Comparison of ENCODE assay signal across 8 cellular contexts in genomic region chr6:88725111-88725711, GRCh38.
A peak's percentile ranks its signal among the peaks of the same experiment; 100 is the strongest.
DNase-seq lines count a peak whose midpoint lies in the region; ATAC-seq and FAIRE-seq lines count a peak whose summit lies in the region.

No MANE protein-coding gene starts in this region.

- peak; percentile 11 for DNase-seq in T-helper 2 cell treated with Interferon-gamma antibody and Interleukin-4, amounts not matched to agents 5 μg/mL and 100 μg/mL, for 36 hours (ENCODE audit: low spot score)
- DNase-seq in T-helper 2 cell (no peak), RCC 7860 (ENCODE audit: low spot score) (peak; percentile 92), left cardiac atrium (peak; percentile 32), KG1 (lab: John Stamatoyannopoulos, UW) (no peak), NCI-H1105 (lab: John Stamatoyannopoulos, UW) (no peak)
- DNase-seq in stimulated activated CD4-positive, alpha-beta T cell treated with anti-CD3 and anti-CD28 coated beads, Interleukin-4, amount 100 ng/mL, for 24 hours: peak; percentile 23

- H3K9me3 Mint-ChIP-seq in T-helper 2 cell treated with Interferon-gamma antibody and Interleukin-4, amounts not matched to agents 5 μg/mL and 100 μg/mL, for 36 hours: no peaks in the 10 kb centered on the region

- no peak overlapping the region for H3K27ac Mint-ChIP-seq in T-helper 2 cell treated with Interferon-gamma antibody and Interleukin-4, amounts not matched to agents 5 μg/mL and 100 μg/mL, for 36 hours

- H3K4me1 Mint-ChIP-seq in T-helper 2 cell treated with Interferon-gamma antibody and Interleukin-4, amounts not matched to agents 5 μg/mL and 100 μg/mL, for 36 hours (ENCODE audit: low read depth): peaks cover 5% of the 10 kb centered on the region

- H3K4me3 Mint-ChIP-seq in T-helper 2 cell treated with Interferon-gamma antibody and Interleukin-4, amounts not matched to agents 5 μg/mL and 100 μg/mL, for 36 hours: no peak overlapping the region

- intact Hi-C loops in left cardiac atrium (cut with DNase I): no loop called here

- ATAC-seq in left cardiac atrium: no peak
- no peak for ATAC-seq in GM21737 (IDR thresholded peaks at IDR 0.05; ENCODE audit: unreplicated experiment)

- FAIRE-seq in RCC 7860 (lab: Jason Lieb, UNC): peak; percentile 97

- H3K36me3 Mint-ChIP-seq in T-helper 2 cell treated with Interferon-gamma antibody and Interleukin-4, amounts not matched to agents 5 μg/mL and 100 μg/mL, for 36 hours (ENCODE audit: low read depth): peaks cover under 1% of the 10 kb centered on the region

- H3K27me3 Mint-ChIP-seq in T-helper 2 cell treated with Interferon-gamma antibody and Interleukin-4, amounts not matched to agents 5 μg/mL and 100 μg/mL, for 36 hours (ENCODE audit: low read depth): no peaks in the 10 kb centered on the region

Comparison
In these comparisons a context has a peak if more than half of its experiments do, and no peak if none do; other contexts are left out.
1. DNase-seq: peak in T-helper 2 cell treated with Interferon-gamma antibody and Interleukin-4, amounts not matched to agents 5 μg/mL and 100 μg/mL, for 36 hours (single experiment), RCC 7860 (single experiment), left cardiac atrium (single experiment) and stimulated activated CD4-positive, alpha-beta T cell treated with anti-CD3 and anti-CD28 coated beads, Interleukin-4, amount 100 ng/mL, for 24 hours (single experiment); none in T-helper 2 cell (0 of 5), KG1 (single experiment) and NCI-H1105 (single experiment).